Comparison of ENCODE assay signal across 1 cellular context in genomic region chr19:10695401-10696398, GRCh38.
TF ChIP-seq lines count a peak whose summit lies in the region.

No MANE protein-coding gene starts in this region.

TF ChIP-seq in HepG2, 621 proteins besides CTCF, POLR2A, EP300 and RAD21 (continued from another document and continues in another):
- TF ChIP-seq ZBTB40 (IDR thresholded peaks at IDR 0.05) (no peak), ZBTB40 (CRISPR knock-in tag; IDR thresholded peaks at IDR 0.05) (peak; percentile 55; the same call in 1 of the 2 replicates), ZSCAN31 (CRISPR knock-in tag; IDR thresholded peaks at IDR 0.05; ENCODE audit: low read depth) (peak; percentile 75; the same call in 1 of the 2 replicates), ZBTB34 (CRISPR knock-in tag; IDR thresholded peaks at IDR 0.05) (0 out of 2 replicates have a peak, but pooled peaks have one; percentile 42), ZNF777 (CRISPR knock-in tag; IDR thresholded peaks at IDR 0.05) (peak; percentile 68), PATZ1 (CRISPR knock-in tag; IDR thresholded peaks at IDR 0.05) (peak; percentile 58), ZBED4 (CRISPR knock-in tag; IDR thresholded peaks at IDR 0.05; ENCODE audit: borderline replicate concordance) (peak; percentile 83; the same call in 1 of the 2 replicates), ZNF546 (CRISPR knock-in tag; conservative IDR thresholded peaks at IDR 0.05) (peak; percentile 99), ZNF605 (CRISPR knock-in tag; IDR thresholded peaks at IDR 0.05) (peak; percentile 94), HNRNPLL (IDR thresholded peaks at IDR 0.05; ENCODE audit: low read depth, low read length, poor library complexity, severe bottlenecking) (peak; percentile 99), XRCC5 (optimal IDR thresholded peaks at IDR 0.05; ENCODE audit: low read length) (peak; percentile 47), MAFG (CRISPR knock-in tag; IDR thresholded peaks at IDR 0.05) (no peak), NCOA5 (CRISPR knock-in tag; IDR thresholded peaks at IDR 0.05) (no peak), AFF4 (CRISPR knock-in tag; IDR thresholded peaks at IDR 0.05) (0 out of 2 replicates have a peak, but pooled peaks have one; percentile 54), ZFP41 (CRISPR knock-in tag; IDR thresholded peaks at IDR 0.05; ENCODE audit: borderline replicate concordance) (no peak), ZNF768 (CRISPR knock-in tag; IDR thresholded peaks at IDR 0.05) (peak; percentile 80; the same call in 1 of the 2 replicates), TGIF2 (CRISPR knock-in tag; IDR thresholded peaks at IDR 0.05) (peak; percentile 97)
- TF ChIP-seq, protein P1, sequence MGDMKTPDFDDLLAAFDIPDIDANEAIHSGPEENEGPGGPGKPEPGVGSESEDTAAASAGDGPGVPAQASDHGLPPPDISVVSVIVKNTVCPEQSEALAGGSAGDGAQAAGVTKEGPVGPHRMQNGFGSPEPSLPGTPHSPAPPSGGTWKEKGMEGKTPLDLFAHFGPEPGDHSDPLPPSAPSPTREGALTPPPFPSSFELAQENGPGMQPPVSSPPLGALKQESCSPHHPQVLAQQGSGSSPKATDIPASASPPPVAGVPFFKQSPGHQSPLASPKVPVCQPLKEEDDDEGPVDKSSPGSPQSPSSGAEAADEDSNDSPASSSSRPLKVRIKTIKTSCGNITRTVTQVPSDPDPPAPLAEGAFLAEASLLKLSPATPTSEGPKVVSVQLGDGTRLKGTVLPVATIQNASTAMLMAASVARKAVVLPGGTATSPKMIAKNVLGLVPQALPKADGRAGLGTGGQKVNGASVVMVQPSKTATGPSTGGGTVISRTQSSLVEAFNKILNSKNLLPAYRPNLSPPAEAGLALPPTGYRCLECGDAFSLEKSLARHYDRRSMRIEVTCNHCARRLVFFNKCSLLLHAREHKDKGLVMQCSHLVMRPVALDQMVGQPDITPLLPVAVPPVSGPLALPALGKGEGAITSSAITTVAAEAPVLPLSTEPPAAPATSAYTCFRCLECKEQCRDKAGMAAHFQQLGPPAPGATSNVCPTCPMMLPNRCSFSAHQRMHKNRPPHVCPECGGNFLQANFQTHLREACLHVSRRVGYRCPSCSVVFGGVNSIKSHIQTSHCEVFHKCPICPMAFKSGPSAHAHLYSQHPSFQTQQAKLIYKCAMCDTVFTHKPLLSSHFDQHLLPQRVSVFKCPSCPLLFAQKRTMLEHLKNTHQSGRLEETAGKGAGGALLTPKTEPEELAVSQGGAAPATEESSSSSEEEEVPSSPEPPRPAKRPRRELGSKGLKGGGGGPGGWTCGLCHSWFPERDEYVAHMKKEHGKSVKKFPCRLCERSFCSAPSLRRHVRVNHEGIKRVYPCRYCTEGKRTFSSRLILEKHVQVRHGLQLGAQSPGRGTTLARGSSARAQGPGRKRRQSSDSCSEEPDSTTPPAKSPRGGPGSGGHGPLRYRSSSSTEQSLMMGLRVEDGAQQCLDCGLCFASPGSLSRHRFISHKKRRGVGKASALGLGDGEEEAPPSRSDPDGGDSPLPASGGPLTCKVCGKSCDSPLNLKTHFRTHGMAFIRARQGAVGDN (CRISPR knock-in tag; IDR thresholded peaks at IDR 0.05) = peak; percentile 72
- TF ChIP-seq, protein P2, sequence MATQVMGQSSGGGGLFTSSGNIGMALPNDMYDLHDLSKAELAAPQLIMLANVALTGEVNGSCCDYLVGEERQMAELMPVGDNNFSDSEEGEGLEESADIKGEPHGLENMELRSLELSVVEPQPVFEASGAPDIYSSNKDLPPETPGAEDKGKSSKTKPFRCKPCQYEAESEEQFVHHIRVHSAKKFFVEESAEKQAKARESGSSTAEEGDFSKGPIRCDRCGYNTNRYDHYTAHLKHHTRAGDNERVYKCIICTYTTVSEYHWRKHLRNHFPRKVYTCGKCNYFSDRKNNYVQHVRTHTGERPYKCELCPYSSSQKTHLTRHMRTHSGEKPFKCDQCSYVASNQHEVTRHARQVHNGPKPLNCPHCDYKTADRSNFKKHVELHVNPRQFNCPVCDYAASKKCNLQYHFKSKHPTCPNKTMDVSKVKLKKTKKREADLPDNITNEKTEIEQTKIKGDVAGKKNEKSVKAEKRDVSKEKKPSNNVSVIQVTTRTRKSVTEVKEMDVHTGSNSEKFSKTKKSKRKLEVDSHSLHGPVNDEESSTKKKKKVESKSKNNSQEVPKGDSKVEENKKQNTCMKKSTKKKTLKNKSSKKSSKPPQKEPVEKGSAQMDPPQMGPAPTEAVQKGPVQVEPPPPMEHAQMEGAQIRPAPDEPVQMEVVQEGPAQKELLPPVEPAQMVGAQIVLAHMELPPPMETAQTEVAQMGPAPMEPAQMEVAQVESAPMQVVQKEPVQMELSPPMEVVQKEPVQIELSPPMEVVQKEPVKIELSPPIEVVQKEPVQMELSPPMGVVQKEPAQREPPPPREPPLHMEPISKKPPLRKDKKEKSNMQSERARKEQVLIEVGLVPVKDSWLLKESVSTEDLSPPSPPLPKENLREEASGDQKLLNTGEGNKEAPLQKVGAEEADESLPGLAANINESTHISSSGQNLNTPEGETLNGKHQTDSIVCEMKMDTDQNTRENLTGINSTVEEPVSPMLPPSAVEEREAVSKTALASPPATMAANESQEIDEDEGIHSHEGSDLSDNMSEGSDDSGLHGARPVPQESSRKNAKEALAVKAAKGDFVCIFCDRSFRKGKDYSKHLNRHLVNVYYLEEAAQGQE (IDR thresholded peaks at IDR 0.05; ENCODE audit: borderline replicate concordance in 1 of 2, low read depth in 1 of 2, low read length in 2 of 2) = peak in 1 of 2 experiments; percentile 100
